In the genomic region with DNA sequence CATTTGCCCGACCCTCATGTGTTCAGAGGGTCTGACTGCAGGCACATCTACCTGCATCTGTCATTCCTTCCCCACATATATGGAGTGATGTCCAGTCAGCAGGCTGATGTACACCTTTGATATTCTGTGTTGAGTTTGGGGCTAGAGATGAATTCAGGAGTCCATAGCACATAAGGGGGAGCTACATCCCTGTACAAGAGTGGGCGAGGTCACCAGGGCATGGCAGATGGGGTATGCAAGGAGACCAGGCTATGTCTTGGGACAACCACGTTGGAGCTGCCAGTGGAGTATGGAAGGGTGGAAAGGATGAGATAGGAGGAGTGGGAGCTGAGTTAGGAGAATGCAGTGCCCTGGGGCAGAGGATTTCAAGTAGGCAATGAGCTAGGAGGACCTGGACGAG, we compare ENCODE assay signal across 9 cellular contexts. TPM values are rescaled to one million over a fixed set of nuclear protein-coding genes. Genes with fewer than 3 reads are reported as not detected.
"Had no signal": no experiment of that assay in that cellular context is flagged by ENCODE, and none has a peak within 500 bp of the region (broad histone marks: within the 10 kb centered on the region; RNA-seq: fewer than 3 reads in every experiment).

No MANE protein-coding gene starts in this region.

- H2AFZ ChIP-seq: GM23338 had no signal

- H3K4me3 Mint-ChIP-seq: GM23338, HFFc6, IgD-negative memory B cell had no signal

- H3K4me2 ChIP-seq: GM23338 had no signal

- DNase-seq: H7, HFFc6 had no signal

- ATAC-seq: GM23338, HCT116, HepG2 had no signal

- H3K4me1 ChIP-seq: HAP-1 had no signal

- FAIRE-seq: HepG2 had no signal

- H3K36me3 Mint-ChIP-seq: IgD-negative memory B cell had no signal

- H3K36me3 ChIP-seq: HAP-1 had no signal

- H3K27ac Mint-ChIP-seq: GM23338, HFFc6, IgD-negative memory B cell had no signal

- H3K4me3 ChIP-seq: GM23338, HAP-1 had no signal

- H3K27ac ChIP-seq: HL-60 had no signal

RNA-seq across cellular contexts. Expression of gene SMPD3, which starts 15.0 kb away (rescaled TPM):
- total RNA-seq: H4 had no signal
